ENCODE assay signal across 8 cellular contexts in the genomic region with DNA sequence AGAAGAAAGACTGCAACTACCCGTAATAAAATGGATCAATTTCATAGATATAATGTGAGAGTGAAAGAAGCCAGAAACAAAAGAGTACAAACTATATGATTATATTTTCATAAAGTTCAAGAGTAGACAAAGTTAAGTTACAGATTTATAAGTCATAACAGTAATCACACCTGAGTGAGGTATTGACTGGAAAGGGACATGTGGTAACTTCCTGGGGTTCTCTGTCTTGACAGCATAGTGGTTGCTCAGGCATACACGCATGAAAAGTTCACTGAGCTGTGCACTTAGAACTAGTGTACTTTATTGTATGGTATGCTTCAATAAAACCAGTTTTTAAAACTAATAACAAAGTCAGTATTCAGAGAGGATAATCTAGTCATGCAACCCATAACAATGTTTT.
"Had no signal": no experiment of that assay in that cellular context is flagged by ENCODE, and none has a peak within 500 bp of the region (broad histone marks: within the 10 kb centered on the region; RNA-seq: fewer than 3 reads in every experiment).

No MANE protein-coding gene starts in this region.

- DNase-seq: GOT3, H7, HFFc6, IMR-90, Kasumi-1, KG1 had no signal

- ATAC-seq: HCT116, K562 had no signal
